8 cellular contexts compared by ENCODE assay signal in the genomic region with DNA sequence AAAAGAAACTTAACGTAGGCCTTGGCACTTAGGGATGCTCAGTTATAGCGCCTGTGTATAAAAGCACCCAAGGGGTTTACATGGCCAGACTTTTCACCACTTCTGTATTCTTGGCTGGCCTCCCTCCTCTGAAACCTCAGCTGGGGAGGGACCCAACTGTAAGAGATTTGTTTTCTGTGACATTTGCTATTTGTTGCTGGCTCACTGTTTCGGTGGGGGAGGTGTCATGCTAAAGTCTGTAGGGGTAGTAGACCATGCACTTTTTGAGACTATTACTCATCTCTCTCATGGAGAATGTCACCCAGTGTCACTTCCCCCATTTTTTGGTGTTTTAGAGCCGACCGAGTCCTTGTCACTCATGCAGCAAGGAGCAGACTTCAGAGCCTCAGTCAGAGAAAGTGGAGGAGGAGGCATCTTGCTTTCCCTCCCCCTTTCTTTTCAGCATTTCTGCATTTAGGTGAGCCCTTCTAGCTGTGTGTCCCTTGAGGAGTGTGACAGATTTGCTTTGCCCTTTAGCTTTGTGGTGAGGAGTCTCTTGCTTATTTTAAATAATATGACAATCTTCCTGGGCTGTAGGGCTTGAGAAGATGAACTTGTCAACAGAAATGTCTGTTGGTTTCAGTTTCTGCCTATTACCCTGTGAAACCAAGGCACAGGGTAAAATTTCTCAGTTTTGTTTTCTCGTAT.
DNase-seq lines count a peak whose midpoint lies in the region; ATAC-seq and TF ChIP-seq lines count a peak whose summit lies in the region.

No MANE protein-coding gene starts in this region.

- ATAC-seq in left cardiac atrium (peak; percentile 46 to 63), HG03354 (IDR thresholded peaks at IDR 0.05; ENCODE audit: poor library complexity, severe bottlenecking, unreplicated experiment) (peak; percentile 92)

- no peak overlapping the region for H4K8ac ChIP-seq in trophoblast cell (ENCODE audit: low read depth, low read length)

- intact Hi-C loops in left cardiac atrium (cut with DNase I): loop anchor here in 1 of 2 donors (10.0 kb wide), 1 partner anchor 586 kb away; no protein-coding TSS in a partner anchor
- intact Hi-C loops in left ventricle myocardium inferior (cut with micrococcal nuclease): no loop called here

- H3K36me3 ChIP-seq in left ventricle myocardium inferior: no peaks in the 10 kb centered on the region
- no peaks in the 10 kb centered on the region for H3K36me3 ChIP-seq in trophoblast cell (ENCODE audit: control insufficient read depth in 1 of 2, insufficient read depth in 2 of 2, low read length in 2 of 2)
- no peaks in the 10 kb centered on the region for H3K36me3 ChIP-seq in WERI-Rb-1

- H3K9me3 ChIP-seq in left ventricle myocardium inferior (replicated peaks) (no peaks in the 10 kb centered on the region), trophoblast cell (ENCODE audit: insufficient read depth, low read depth, low read length) (peaks cover 3% of the 10 kb centered on the region), WERI-Rb-1 (ENCODE audit: severe bottlenecking) (peaks cover 8% of the 10 kb centered on the region)

- no peak overlapping the region for H3K23ac ChIP-seq in trophoblast cell (ENCODE audit: low read length)

- no peak overlapping the region for H3K9ac ChIP-seq in trophoblast cell (ENCODE audit: low read length)

- H3K4me1 ChIP-seq in left ventricle myocardium inferior: no peaks in the 10 kb centered on the region
- H3K4me1 ChIP-seq in trophoblast cell (ENCODE audit: control insufficient read depth in 1 of 2, insufficient read depth in 2 of 2, low read length in 2 of 2): no peaks in the 10 kb centered on the region

- H2BK120ac ChIP-seq in trophoblast cell (ENCODE audit: insufficient read depth, low read length, poor library complexity): no peak overlapping the region

- H3K4me3 ChIP-seq in left ventricle myocardium inferior (no peak overlapping the region), trophoblast cell (ENCODE audit: low read depth, low read length) (no peak overlapping the region), WERI-Rb-1 (ENCODE audit: low read depth, low read length) (no peak overlapping the region)

- H4K91ac ChIP-seq in trophoblast cell (ENCODE audit: low read depth, low read length): no peak overlapping the region

- no peak overlapping the region for H3K18ac ChIP-seq in trophoblast cell (ENCODE audit: low read length)

- no CpG with 5 or more reads among the region's 6 CpGs for WGBS in trophoblast cell (ENCODE audit: extremely low coverage, insufficient coverage, insufficient read length)

- no peak overlapping the region for H3K4me2 ChIP-seq in trophoblast cell (ENCODE audit: low read length)

- no peak overlapping the region for H2BK5ac ChIP-seq in trophoblast cell (ENCODE audit: low read depth, low read length, poor library complexity)

- no peak overlapping the region for H4K12ac ChIP-seq in trophoblast cell (ENCODE audit: low read depth, low read length)

- no peaks in the 10 kb centered on the region for H3K27me3 ChIP-seq in left ventricle myocardium inferior (ENCODE audit: low read depth)
- H3K27me3 ChIP-seq in trophoblast cell (ENCODE audit: insufficient read depth, low read length): no peaks in the 10 kb centered on the region
- H3K27me3 ChIP-seq in WERI-Rb-1 (ENCODE audit: insufficient read depth, low read depth, severe bottlenecking): peaks cover 14% of the 10 kb centered on the region

- no peak overlapping the region for H2AFZ ChIP-seq in trophoblast cell (ENCODE audit: insufficient read depth, low read length, poor library complexity)

- no peaks in the 10 kb centered on the region for H3K79me2 ChIP-seq in trophoblast cell (ENCODE audit: control insufficient read depth, insufficient read depth, low read length, poor library complexity)

- H3K4ac ChIP-seq in trophoblast cell (ENCODE audit: low read depth, low read length): no peak overlapping the region

- H3K79me1 ChIP-seq in trophoblast cell (ENCODE audit: low read length): no peaks in the 10 kb centered on the region

- H3K14ac ChIP-seq in trophoblast cell (ENCODE audit: low read length): no peak overlapping the region

- H3K27ac ChIP-seq in left ventricle myocardium inferior (replicated peaks) (no peak overlapping the region), trophoblast cell (ENCODE audit: low read depth, low read length) (no peak overlapping the region), WERI-Rb-1 (no peak overlapping the region)

- DNase-seq in left cardiac atrium (no peak), left ventricle myocardium inferior (no peak), trophoblast cell (peak; percentile 7 to 27), LoVo (ENCODE audit: low spot score) (no peak), WERI-Rb-1 (no peak), HT-29 (ENCODE audit: low spot score) (no peak)
- DNase-seq in activated CD8-positive, alpha-beta memory T cell treated with anti-CD3 and anti-CD28 coated beads for 48 hours (ENCODE audit: low read depth in 2 of 3, low spot score in 2 of 3): peak in 2 of 3 experiments; percentile 17 to 19

- no peak for TF ChIP-seq CTCF in left ventricle myocardium inferior (IDR thresholded peaks at IDR 0.05; ENCODE audit: borderline replicate concordance)
- no peak for TF ChIP-seq CTCF in WERI-Rb-1 (IDR thresholded peaks at IDR 0.05; ENCODE audit: low read depth, low read length)

- no peak overlapping the region for H2AK5ac ChIP-seq in trophoblast cell (ENCODE audit: low read length)

- no peak overlapping the region for H2BK12ac ChIP-seq in trophoblast cell (ENCODE audit: low read length)

Comparison
In these comparisons a context has a peak if more than half of its experiments do, and no peak if none do; other contexts are left out.
1. DNase-seq: peak in activated CD8-positive, alpha-beta memory T cell treated with anti-CD3 and anti-CD28 coated beads for 48 hours (2 of 3) and trophoblast cell (2 of 2); none in left cardiac atrium (single experiment), left ventricle myocardium inferior (single experiment), LoVo (single experiment), WERI-Rb-1 (single experiment) and HT-29 (single experiment).